ENCODE assay signal across 8 cellular contexts in genomic region chr3:129441782-129442181, GRCh38. TPM values are rescaled to one million over a fixed set of nuclear protein-coding genes. Genes with fewer than 3 reads are reported as not detected.
DNase-seq lines count a peak whose midpoint lies in the region; ATAC-seq and TF ChIP-seq lines count a peak whose summit lies in the region.

No MANE protein-coding gene starts in this region.

- H3K27ac ChIP-seq in cardiac muscle cell (peak overlapping the region; percentile 4), substantia nigra (ENCODE audit: low read depth, low read length, poor library complexity, severe bottlenecking) (peak overlapping the region; percentile 26)

- ATAC-seq in Right ventricle myocardium inferior (no peak), left ventricle myocardium superior (peak; percentile 24), GM18873 (IDR thresholded peaks at IDR 0.05; ENCODE audit: low FRiP score, unreplicated experiment) (no peak)
- ATAC-seq in activated T-helper 17 cell treated with anti-CD3 and anti-CD28 coated beads, Interleukin-2, amount 50 U/mL, for 72 hours (replicated peaks) = no peak

- H3K9me3 Mint-ChIP-seq in activated T-helper 17 cell treated with anti-CD3 and anti-CD28 coated beads, Interleukin-2, amount 50 U/mL, for 72 hours = no peaks in the 10 kb centered on the region

- peaks cover 37% of the 10 kb centered on the region for H3K4me1 Mint-ChIP-seq in activated T-helper 17 cell treated with anti-CD3 and anti-CD28 coated beads, Interleukin-2, amount 50 U/mL, for 72 hours

- H3K36me3 ChIP-seq in cardiac muscle cell = peaks cover 10% of the 10 kb centered on the region
- H3K36me3 ChIP-seq in HAP-1 (replicated peaks) = peaks cover 10% of the 10 kb centered on the region

- DNase-seq in cardiac muscle cell (ENCODE audit: low read depth in 1 of 2, low spot score in 1 of 2) (peak; percentile 14 to 87), Right ventricle myocardium inferior (ENCODE audit: missing footprints) (no peak), left ventricle myocardium superior (peak; percentile 50), substantia nigra (lab: John Stamatoyannopoulos, UW) (peak in 19 of 49 donors; percentile 5 to 57 (median 23)), HK-2 (ENCODE audit: unreplicated experiment) (no peak), HAP-1 (ENCODE audit: low spot score in 2 of 2) (no peak)

- H3K27me3 Mint-ChIP-seq in activated T-helper 17 cell treated with anti-CD3 and anti-CD28 coated beads, Interleukin-2, amount 50 U/mL, for 72 hours = no peaks in the 10 kb centered on the region

- intact Hi-C loops in Right ventricle myocardium inferior (cut with DNase I) (loop anchor here (5.0 kb wide), 2 partner anchors 41 to 186 kb away; no protein-coding TSS in a partner anchor), left ventricle myocardium superior (cut with micrococcal nuclease) (no loop called here)

- H3K9me3 ChIP-seq in cardiac muscle cell (ENCODE audit: low read depth) (no peaks in the 10 kb centered on the region), HAP-1 (no peaks in the 10 kb centered on the region)

- H3K27me3 ChIP-seq in cardiac muscle cell (no peaks in the 10 kb centered on the region), HAP-1 (ENCODE audit: low read depth) (no peaks in the 10 kb centered on the region)

- peak overlapping the region; percentile 89 for H3K4me3 Mint-ChIP-seq in activated T-helper 17 cell treated with anti-CD3 and anti-CD28 coated beads, Interleukin-2, amount 50 U/mL, for 72 hours

- H3K27ac Mint-ChIP-seq in activated T-helper 17 cell treated with anti-CD3 and anti-CD28 coated beads, Interleukin-2, amount 50 U/mL, for 72 hours = peak overlapping the region; percentile 95

- H3K4me3 ChIP-seq in cardiac muscle cell = no peak overlapping the region
- H3K4me3 ChIP-seq in HAP-1 = no peak overlapping the region

- in situ Hi-C loops in HAP-1 (cut with MboI; ENCODE audit: low sequenced_read_pairs) = no loop called here

- peak; percentile 27 for TF ChIP-seq CTCF in cardiac muscle cell (IDR thresholded peaks at IDR 0.05; ENCODE audit: low read depth, low read length)

- H3K4me1 ChIP-seq in cardiac muscle cell (ENCODE audit: low read depth) = peaks cover 27% of the 10 kb centered on the region
- H3K4me1 ChIP-seq in HAP-1 = peaks cover 11% of the 10 kb centered on the region

- H3K36me3 Mint-ChIP-seq in activated T-helper 17 cell treated with anti-CD3 and anti-CD28 coated beads, Interleukin-2, amount 50 U/mL, for 72 hours (ENCODE audit: low read depth) = peaks cover 30% of the 10 kb centered on the region

RNA-seq across cellular contexts. Expression of gene IFT122, which starts 1.8 kb away (rescaled TPM):
- 28.3 and 31.5 TPM in 2 replicates for total RNA-seq in cardiac muscle cell
- 21.9 and 40.0 TPM in 2 replicates for polyA plus RNA-seq in cardiac muscle cell
- total RNA-seq in Right ventricle myocardium inferior = 19.7 TPM
- 10 to 100 TPM; 19.3 to 33.4 TPM for total RNA-seq in activated T-helper 17 cell treated with anti-CD3 and anti-CD28 coated beads, Interleukin-2, amount 50 U/mL, for 72 hours
- 16.8 TPM for total RNA-seq in left ventricle myocardium superior

RNA-seq across cellular contexts. Expression of gene MBD4, which starts 2.0 kb away (rescaled TPM):
- total RNA-seq in cardiac muscle cell (16.2 and 30.0 TPM in 2 replicates), Right ventricle myocardium inferior (20.2 TPM), left ventricle myocardium superior (19.8 TPM)
- 39.8 and 60.8 TPM in 2 replicates for polyA plus RNA-seq in cardiac muscle cell
- total RNA-seq in activated T-helper 17 cell treated with anti-CD3 and anti-CD28 coated beads, Interleukin-2, amount 50 U/mL, for 72 hours = 10 to 100 TPM; 38.4 to 44.4 TPM

RNA-seq across cellular contexts. Expression of gene EFCAB12, which starts 13.3 kb away (rescaled TPM):
- total RNA-seq in cardiac muscle cell = 0.48 and 0.85 TPM in 2 replicates
- polyA plus RNA-seq in cardiac muscle cell = 0.49 and 1.7 TPM in 2 replicates
- total RNA-seq in Right ventricle myocardium inferior = not detected
- 1 to 10 TPM in 1 of 2 donors, under 1 TPM in 1; 0.63 to 1.7 TPM for total RNA-seq in activated T-helper 17 cell treated with anti-CD3 and anti-CD28 coated beads, Interleukin-2, amount 50 U/mL, for 72 hours
- not detected for total RNA-seq in left ventricle myocardium superior

Comparison
In these comparisons a context has a peak if more than half of its experiments do, and no peak if none do; other contexts are left out.
1. DNase-seq: peak in cardiac muscle cell (2 of 2) and left ventricle myocardium superior (single experiment); none in Right ventricle myocardium inferior (single experiment), HK-2 (single experiment) and HAP-1 (0 of 2).